In the genomic region with DNA sequence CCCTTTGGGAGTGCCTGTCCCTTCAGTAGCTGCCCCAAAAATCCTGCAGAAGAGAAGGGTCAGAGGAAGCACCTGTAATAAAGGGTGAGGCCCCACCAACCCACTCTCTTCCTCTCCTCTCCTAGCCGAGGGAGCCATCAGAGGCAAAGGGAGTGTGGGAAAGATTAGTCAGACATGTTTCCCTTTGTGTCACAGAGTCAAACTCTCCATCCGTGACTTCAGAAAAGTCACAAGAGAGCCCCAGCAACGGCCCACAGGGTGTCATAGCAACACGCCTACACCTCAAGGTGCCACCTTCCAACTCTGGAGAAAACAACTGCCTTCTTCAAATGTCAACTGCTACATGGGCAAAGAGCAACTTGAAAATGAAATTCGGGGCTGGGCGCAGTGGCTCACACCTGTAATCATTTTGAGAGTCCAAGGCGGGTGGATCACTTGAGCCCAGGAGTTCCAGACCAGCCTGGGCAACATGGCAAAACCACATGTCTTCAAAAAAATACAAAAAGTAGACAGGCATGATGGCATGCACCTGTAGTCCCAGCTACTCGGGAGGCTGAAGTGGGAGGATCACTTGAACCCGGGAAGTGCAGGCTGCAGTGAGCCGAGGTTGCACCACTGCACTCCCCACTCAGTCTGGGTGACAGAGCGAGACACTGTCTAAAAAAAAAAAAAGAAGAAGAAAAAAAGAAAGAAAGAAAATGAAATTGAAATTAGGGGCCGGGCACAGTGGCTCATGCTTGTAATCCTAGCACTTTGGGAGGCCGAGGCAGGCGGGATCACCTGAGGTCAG, we compare ENCODE assay signal across 8 cellular contexts. TPM values are rescaled to one million over a fixed set of nuclear protein-coding genes. Genes with fewer than 3 reads are reported as not detected.
A peak's percentile ranks its signal among the peaks of the same experiment; 100 is the strongest.
DNase-seq lines count a peak whose midpoint lies in the region; ATAC-seq, FAIRE-seq and TF ChIP-seq lines count a peak whose summit lies in the region.

No MANE protein-coding gene starts in this region.

- no peak overlapping the region for H3K9ac ChIP-seq in K562 (ENCODE audit: insufficient read depth in 1 of 2, low read depth in 2 of 2, low read length in 2 of 2)

- H3K4me3 ChIP-seq in GM12864 (ENCODE audit: low read depth, low read length) (peak overlapping the region; percentile 26; the same call in 1 of the 2 replicates), HEK293 (ENCODE audit: low read depth, low read length) (no peak overlapping the region), K562 (no peak overlapping the region), MG63 (no peak overlapping the region)

- in situ Hi-C loops in K562 (cut with MboI), result no loop called here

- no peak overlapping the region for H3K4me2 ChIP-seq in K562 (ENCODE audit: insufficient read depth, low read length)

- no peaks in the 10 kb centered on the region for H3K36me3 ChIP-seq in HEK293 (ENCODE audit: control insufficient read depth in 2 of 2, insufficient read depth in 1 of 2, low read length in 2 of 2)
- H3K36me3 ChIP-seq in K562 (ENCODE audit: control insufficient read depth, insufficient read depth, low read length), result no peaks in the 10 kb centered on the region
- H3K36me3 ChIP-seq in MG63, result no peaks in the 10 kb centered on the region

- no peaks in the 10 kb centered on the region for H4K20me1 ChIP-seq in K562 (replicated peaks; ENCODE audit: control insufficient read depth, insufficient read depth, low read length)

- H3K79me2 ChIP-seq in K562 (ENCODE audit: control insufficient read depth, insufficient read depth, low read length), result no peaks in the 10 kb centered on the region

- no peak overlapping the region for H3K27ac Mint-ChIP-seq in mesothelial cell of epicardium

- no peak for ATAC-seq in K562

- TF ChIP-seq CTCF in GM12864 (IDR thresholded peaks at IDR 0.05; ENCODE audit: low read depth, low read length, missing control alignments) (no peak), HEK293 (tag by site-specific recombination; IDR thresholded peaks at IDR 0.05) (no peak), K562 (IDR thresholded peaks at IDR 0.05 in 2 of 3, conservative IDR thresholded peaks at IDR 0.05 in 1 of 3; ENCODE audit: insufficient read depth in 2 of 3, low read depth in 1 of 3, low read length in 3 of 3) (no peak), mesothelial cell of epicardium (IDR thresholded peaks at IDR 0.05; ENCODE audit: unreplicated experiment) (no peak)

- TF ChIP-seq RAD21 in K562 (CRISPR knock-in tag; conservative IDR thresholded peaks at IDR 0.05 in 1 of 2, IDR thresholded peaks at IDR 0.05 in 1 of 2), result no peak

- H3K27me3 ChIP-seq in K562 (ENCODE audit: control insufficient read depth in 2 of 2, insufficient read depth in 2 of 2, low read length in 2 of 2) (no peaks in the 10 kb centered on the region), MG63 (no peaks in the 10 kb centered on the region)

- intact Hi-C loops in K562 (cut with micrococcal nuclease), result no loop called here

- no peaks in the 10 kb centered on the region for H3K9me1 ChIP-seq in K562 (ENCODE audit: control insufficient read depth, insufficient read depth, low read length)

- no peaks in the 10 kb centered on the region for H3K27me3 Mint-ChIP-seq in mesothelial cell of epicardium (ENCODE audit: low read depth)

- POLR2A ChIA-PET in HEK293 (lab: Yijun Ruan, JAX) (interaction anchor here (0.7 kb wide), 1 partner anchor 636 kb away, joined by 3 read pairs; no protein-coding TSS in a partner anchor), K562 (lab: Yijun Ruan, JAX) (interaction anchor here (0.6 kb wide), 1 partner anchor 105 kb away, joined by 4 read pairs; no protein-coding TSS in a partner anchor)

- TF ChIP-seq EP300 in K562 (IDR thresholded peaks at IDR 0.05; ENCODE audit: low read length), result no peak

- CTCF ChIA-PET in HEK293 (lab: Yijun Ruan, JAX), result interaction anchor here (0.7 to 5.6 kb wide), 5 partner anchors 35 to 261 kb away, joined by 3 to 73 read pairs (median 7); no protein-coding TSS in a partner anchor
- CTCF ChIA-PET in K562 (lab: Yijun Ruan, JAX; ENCODE audit: low intra/inter-chr PET ratio), result no interaction called here

- H3K27ac ChIP-seq in HEK293 (ENCODE audit: extremely low read depth, low read depth, low read length) (no peak overlapping the region), K562 (ENCODE audit: extremely low read depth, low read depth, low read length) (no peak overlapping the region)

- H3K4me1 Mint-ChIP-seq in mesothelial cell of epicardium, result peaks cover 14% of the 10 kb centered on the region

- DNase-seq in GM12864 (ENCODE audit: low read depth) (peak; percentile 94), T-helper 1 cell (peak; percentile 29 to 88 (median 71)), K562 (ENCODE audit: extremely low read depth in 1 of 4, low spot score in 3 of 4) (peak in 1 of 4 experiments; percentile 12), MG63 (no peak), foreskin melanocyte (no peak), mesothelial cell of epicardium (ENCODE audit: low spot score in 2 of 2, unreplicated experiment in 2 of 2) (no peak)
- peak; percentile 81 for DNase-seq in stimulated activated CD8-positive, alpha-beta memory T cell treated with anti-CD3 and anti-CD28 coated beads, Interleukin-12 subunit alpha, Interleukin-12 subunit beta, amount 100 ng/mL, for 1 hour (ENCODE audit: low read depth)

- no peak for FAIRE-seq in K562 (lab: Jason Lieb, UNC)

- WGBS in K562 (ENCODE audit: insufficient coverage, low coverage, missing lambda C conversion rate), result 47% methylated on average over 9 of the region's 14 CpGs

- H3K36me3 Mint-ChIP-seq in mesothelial cell of epicardium, result no peaks in the 10 kb centered on the region

- no peak for TF ChIP-seq POLR2A in K562 (conservative IDR thresholded peaks at IDR 0.05)

- 0 out of 2 replicates have a peak, but pooled peaks cover 4% of the 10 kb centered on the region for H3K4me1 ChIP-seq in HEK293 (ENCODE audit: control insufficient read depth, insufficient read depth, low read length)
- peaks cover 12 to 20% of the 10 kb centered on the region in 2 experiments; a peak in 4 of 5 replicates for H3K4me1 ChIP-seq in K562 (replicated peaks in 1 of 2; ENCODE audit: control insufficient read depth in 2 of 2, insufficient read depth in 2 of 2, low read length in 2 of 2)

- H2AFZ ChIP-seq in K562 (ENCODE audit: low read depth, low read length), result no peak overlapping the region

- no TSS peak for BruUV-seq in K562 (replicated peaks; lab: Mats Ljungman, UMichigan)

- H3K9me3 ChIP-seq in HEK293 (ENCODE audit: control insufficient read depth, insufficient read depth, low read depth, low read length) (no peaks in the 10 kb centered on the region), K562 (replicated peaks; ENCODE audit: control insufficient read depth, insufficient read depth, low read depth, low read length) (no peaks in the 10 kb centered on the region), MG63 (no peaks in the 10 kb centered on the region)

- no peak overlapping the region for H3K4me3 Mint-ChIP-seq in mesothelial cell of epicardium

- no peaks in the 10 kb centered on the region for H3K9me3 Mint-ChIP-seq in mesothelial cell of epicardium

RNA-seq across cellular contexts. Expression of gene CD27, which starts 17.7 kb away (rescaled TPM):
- not detected in 2 replicates for total RNA-seq in K562 (2011; cell fraction: chromatin; rRNA removed; ENCODE audit: low replicate concordance)
- not detected in 2 replicates for total RNA-seq in K562 (2011; cell fraction: nucleolus; rRNA removed)
- total RNA-seq in K562 (2011; cell fraction: nucleoplasm; rRNA removed), result not detected in 2 replicates
- total RNA-seq in K562 (2014; rRNA removed) (not detected in 2 replicates), K562 (2014; rRNA removed; fragmentation: Illumina TruSeq; extraction: Trizol) (not detected in 2 replicates), K562 (2015; rRNA removed; fragmentation: Illumina TruSeq; extraction: Trizol) (not detected in 2 replicates), K562 (2021) (0.18 and 0.24 TPM in 2 replicates), mesothelial cell of epicardium (not detected in 3 replicates)
- polyA plus RNA-seq in K562 (2011; rRNA removed) (not detected in 2 replicates), K562 (2014; fragmentation: Illumina TruSeq; extraction: Trizol) (not detected in 2 replicates), K562 (2014; fragmentation: Nextera tagmentation; extraction: Ambion mirVana) (not detected), K562 (2014; rRNA removed) (not detected in 2 replicates)
- not detected in 2 replicates for polyA plus RNA-seq in K562 (2011; cell fraction: cytosol; rRNA removed)
- not detected in 2 replicates for polyA plus RNA-seq in K562 (2011; cell fraction: nucleus; rRNA removed)
- polyA plus RNA-seq in K562 (2012), result 0.10 TPM in 1 of 2 replicates, not detected in the other
- not detected in 2 replicates for polyA minus RNA-seq in K562 (2011; rRNA and poly(A)+ RNA removed)
- not detected in 2 replicates for polyA minus RNA-seq in K562 (2011; cell fraction: cytosol; rRNA and poly(A)+ RNA removed)
- polyA minus RNA-seq in K562 (2011; cell fraction: nucleus; rRNA and poly(A)+ RNA removed), result not detected in 2 replicates
- total RNA-seq in MG63 (2014; rRNA removed; shearing (Covaris generic); ENCODE audit: low replicate concordance), result not detected in 2 replicates

RNA-seq across cellular contexts. Expression of gene TAPBPL, which starts 24.8 kb away (rescaled TPM):
- total RNA-seq in K562 (2011; cell fraction: chromatin; rRNA removed; ENCODE audit: low replicate concordance), result 1.4 and 2.5 TPM in 2 replicates
- 1.8 and 3.3 TPM in 2 replicates for total RNA-seq in K562 (2011; cell fraction: nucleolus; rRNA removed)
- total RNA-seq in K562 (2011; cell fraction: nucleoplasm; rRNA removed), result 1.8 and 3.9 TPM in 2 replicates
- total RNA-seq in K562 (2014; rRNA removed) (0.37 and 0.64 TPM in 2 replicates), K562 (2014; rRNA removed; fragmentation: Illumina TruSeq; extraction: Trizol) (0.26 and 0.65 TPM in 2 replicates), K562 (2015; rRNA removed; fragmentation: Illumina TruSeq; extraction: Trizol) (1.3 and 1.6 TPM in 2 replicates), K562 (2021) (0.65 and 1.3 TPM in 2 replicates), mesothelial cell of epicardium (2.2 to 2.6 TPM (median 2.5 TPM) in 3 replicates)
- polyA plus RNA-seq in K562 (2011; rRNA removed) (0.32 and 0.61 TPM in 2 replicates), K562 (2014; fragmentation: Illumina TruSeq; extraction: Trizol) (0.39 and 0.58 TPM in 2 replicates), K562 (2014; fragmentation: Nextera tagmentation; extraction: Ambion mirVana) (under 1 TPM; 0.29 to 0.31 TPM), K562 (2014; rRNA removed) (0.45 and 1.4 TPM in 2 replicates)
- polyA plus RNA-seq in K562 (2011; cell fraction: cytosol; rRNA removed), result 0.83 and 0.96 TPM in 2 replicates
- 0.73 and 0.98 TPM in 2 replicates for polyA plus RNA-seq in K562 (2011; cell fraction: nucleus; rRNA removed)
- 2.2 and 5.1 TPM in 2 replicates for polyA plus RNA-seq in K562 (2012)
- 0.18 and 0.33 TPM in 2 replicates for polyA minus RNA-seq in K562 (2011; rRNA and poly(A)+ RNA removed)
- not detected in 2 replicates for polyA minus RNA-seq in K562 (2011; cell fraction: cytosol; rRNA and poly(A)+ RNA removed)
- 0.40 and 0.89 TPM in 2 replicates for polyA minus RNA-seq in K562 (2011; cell fraction: nucleus; rRNA and poly(A)+ RNA removed)
- 2.2 TPM in 1 of 2 replicates, not detected in the other for total RNA-seq in MG63 (2014; rRNA removed; shearing (Covaris generic); ENCODE audit: low replicate concordance)

RNA-seq across cellular contexts. Expression of gene LTBR, which starts 43.1 kb away (rescaled TPM):
- 66.4 and 105 TPM in 2 replicates for total RNA-seq in K562 (2011; cell fraction: chromatin; rRNA removed; ENCODE audit: low replicate concordance)
- 71.7 and 95.4 TPM in 2 replicates for total RNA-seq in K562 (2011; cell fraction: nucleolus; rRNA removed)
- total RNA-seq in K562 (2011; cell fraction: nucleoplasm; rRNA removed), result 76.0 and 142 TPM in 2 replicates
- total RNA-seq in K562 (2014; rRNA removed), result 43.2 and 68.2 TPM in 2 replicates
- total RNA-seq in K562 (2014; rRNA removed; fragmentation: Illumina TruSeq; extraction: Trizol), result 16.5 and 20.4 TPM in 2 replicates
- total RNA-seq in K562 (2015; rRNA removed; fragmentation: Illumina TruSeq; extraction: Trizol), result 31.9 and 35.3 TPM in 2 replicates
- total RNA-seq in K562 (2021), result 65.0 and 67.2 TPM in 2 replicates
- 15.4 and 28.2 TPM in 2 replicates for polyA plus RNA-seq in K562 (2011; rRNA removed)
- 23.6 and 45.6 TPM in 2 replicates for polyA plus RNA-seq in K562 (2011; cell fraction: cytosol; rRNA removed)
- 43.1 and 75.7 TPM in 2 replicates for polyA plus RNA-seq in K562 (2011; cell fraction: nucleus; rRNA removed)
- polyA plus RNA-seq in K562 (2012), result 42.3 and 70.3 TPM in 2 replicates
- 61.8 and 69.0 TPM in 2 replicates for polyA plus RNA-seq in K562 (2014; fragmentation: Illumina TruSeq; extraction: Trizol)
- 1 to 10 TPM in 1 of 2 experiments, under 1 TPM in 1; 0.96 to 1.7 TPM for polyA plus RNA-seq in K562 (2014; fragmentation: Nextera tagmentation; extraction: Ambion mirVana)
- polyA plus RNA-seq in K562 (2014; rRNA removed), result 46.6 and 54.1 TPM in 2 replicates
- polyA minus RNA-seq in K562 (2011; rRNA and poly(A)+ RNA removed), result 9.9 and 11.4 TPM in 2 replicates
- polyA minus RNA-seq in K562 (2011; cell fraction: cytosol; rRNA and poly(A)+ RNA removed), result 17.1 and 33.1 TPM in 2 replicates
- 18.0 and 21.8 TPM in 2 replicates for polyA minus RNA-seq in K562 (2011; cell fraction: nucleus; rRNA and poly(A)+ RNA removed)
- 35.0 and 61.5 TPM in 2 replicates for total RNA-seq in MG63 (2014; rRNA removed; shearing (Covaris generic); ENCODE audit: low replicate concordance)
- total RNA-seq in mesothelial cell of epicardium, result 61.7 to 68.1 TPM (median 66.8 TPM) in 3 replicates

RNA-seq across cellular contexts. Expression of gene VAMP1, which starts 43.4 kb away (rescaled TPM):
- 13.0 and 25.0 TPM in 2 replicates for total RNA-seq in K562 (2011; cell fraction: chromatin; rRNA removed; ENCODE audit: low replicate concordance)
- total RNA-seq in K562 (2011; cell fraction: nucleolus; rRNA removed), result 12.3 and 12.6 TPM in 2 replicates
- 13.8 and 23.0 TPM in 2 replicates for total RNA-seq in K562 (2011; cell fraction: nucleoplasm; rRNA removed)
- 3.1 and 10.2 TPM in 2 replicates for total RNA-seq in K562 (2014; rRNA removed)
- 2.2 and 2.6 TPM in 2 replicates for total RNA-seq in K562 (2014; rRNA removed; fragmentation: Illumina TruSeq; extraction: Trizol)
- total RNA-seq in K562 (2015; rRNA removed; fragmentation: Illumina TruSeq; extraction: Trizol), result 2.4 and 2.7 TPM in 2 replicates
- total RNA-seq in K562 (2021), result 4.2 and 5.3 TPM in 2 replicates
- polyA plus RNA-seq in K562 (2011; rRNA removed), result 8.0 and 8.9 TPM in 2 replicates
- 6.6 and 8.8 TPM in 2 replicates for polyA plus RNA-seq in K562 (2011; cell fraction: cytosol; rRNA removed)
- polyA plus RNA-seq in K562 (2011; cell fraction: nucleus; rRNA removed), result 48.7 and 90.0 TPM in 2 replicates
- polyA plus RNA-seq in K562 (2012), result 5.2 and 9.0 TPM in 2 replicates
- 5.1 and 5.8 TPM in 2 replicates for polyA plus RNA-seq in K562 (2014; fragmentation: Illumina TruSeq; extraction: Trizol)
- polyA plus RNA-seq in K562 (2014; fragmentation: Nextera tagmentation; extraction: Ambion mirVana), result 1 to 10 TPM in 1 of 2 experiments, under 1 TPM in 1; 0.76 to 1.1 TPM
- polyA plus RNA-seq in K562 (2014; rRNA removed), result 11.9 and 13.2 TPM in 2 replicates
- polyA minus RNA-seq in K562 (2011; rRNA and poly(A)+ RNA removed), result 5.7 and 6.1 TPM in 2 replicates
- polyA minus RNA-seq in K562 (2011; cell fraction: cytosol; rRNA and poly(A)+ RNA removed), result 3.9 and 5.2 TPM in 2 replicates
- polyA minus RNA-seq in K562 (2011; cell fraction: nucleus; rRNA and poly(A)+ RNA removed), result 6.1 and 6.6 TPM in 2 replicates
- 7.1 and 15.3 TPM in 2 replicates for total RNA-seq in MG63 (2014; rRNA removed; shearing (Covaris generic); ENCODE audit: low replicate concordance)
- 5.2 to 6.9 TPM (median 6.4 TPM) in 3 replicates for total RNA-seq in mesothelial cell of epicardium

RNA-seq across cellular contexts. Expression of gene SCNN1A, which starts 51.7 kb away (rescaled TPM):
- 0.23 and 0.32 TPM in 2 replicates for total RNA-seq in K562 (2011; cell fraction: chromatin; rRNA removed; ENCODE audit: low replicate concordance)
- not detected in 2 replicates for total RNA-seq in K562 (2011; cell fraction: nucleolus; rRNA removed)
- not detected in 2 replicates for total RNA-seq in K562 (2011; cell fraction: nucleoplasm; rRNA removed)
- total RNA-seq in K562 (2014; rRNA removed), result not detected in 2 replicates
- total RNA-seq in K562 (2014; rRNA removed; fragmentation: Illumina TruSeq; extraction: Trizol), result not detected in 2 replicates
- total RNA-seq in K562 (2015; rRNA removed; fragmentation: Illumina TruSeq; extraction: Trizol), result not detected in 2 replicates
- 0.34 and 0.49 TPM in 2 replicates for total RNA-seq in K562 (2021)
- polyA plus RNA-seq in K562 (2011; rRNA removed), result 0.12 and 0.31 TPM in 2 replicates
- polyA plus RNA-seq in K562 (2011; cell fraction: cytosol; rRNA removed), result 0.06 and 0.16 TPM in 2 replicates
- polyA plus RNA-seq in K562 (2011; cell fraction: nucleus; rRNA removed), result 0.18 and 0.58 TPM in 2 replicates
- polyA plus RNA-seq in K562 (2012), result 0.14 TPM in 1 of 2 replicates, not detected in the other
- polyA plus RNA-seq in K562 (2014; fragmentation: Illumina TruSeq; extraction: Trizol), result 0.33 TPM in 1 of 2 replicates, not detected in the other
- polyA plus RNA-seq in K562 (2014; fragmentation: Nextera tagmentation; extraction: Ambion mirVana), result under 1 TPM in 1 of 2 experiments, not detected in 1; 0.15 TPM
- polyA plus RNA-seq in K562 (2014; rRNA removed), result not detected in 2 replicates
- polyA minus RNA-seq in K562 (2011; rRNA and poly(A)+ RNA removed), result 0.60 TPM in 1 of 2 replicates, not detected in the other
- not detected in 2 replicates for polyA minus RNA-seq in K562 (2011; cell fraction: cytosol; rRNA and poly(A)+ RNA removed)
- polyA minus RNA-seq in K562 (2011; cell fraction: nucleus; rRNA and poly(A)+ RNA removed), result not detected in 2 replicates
- 0.07 and 0.66 TPM in 2 replicates for total RNA-seq in MG63 (2014; rRNA removed; shearing (Covaris generic); ENCODE audit: low replicate concordance)
- 20.1 to 21.5 TPM (median 20.3 TPM) in 3 replicates for total RNA-seq in mesothelial cell of epicardium

Comparison
In these comparisons a context has a peak if more than half of its experiments do, and no peak if none do; other contexts are left out.
1. DNase-seq: peak in GM12864 (single experiment), T-helper 1 cell (5 of 5) and stimulated activated CD8-positive, alpha-beta memory T cell treated with anti-CD3 and anti-CD28 coated beads, Interleukin-12 subunit alpha, Interleukin-12 subunit beta, amount 100 ng/mL, for 1 hour (single experiment); none in MG63 (single experiment), foreskin melanocyte (single experiment) and mesothelial cell of epicardium (0 of 2).